8 cellular contexts compared by ENCODE assay signal in genomic region chr16:11329080-11329491, GRCh38. TPM values are rescaled to one million over a fixed set of nuclear protein-coding genes. Genes with fewer than 3 reads are reported as not detected.
A peak's percentile ranks its signal among the peaks of the same experiment; 100 is the strongest.
DNase-seq lines count a peak whose midpoint lies in the region; ATAC-seq, FAIRE-seq and TF ChIP-seq lines count a peak whose summit lies in the region.

No MANE protein-coding gene starts in this region.

- H3K4me3 ChIP-seq in GM06990 (replicated peaks; ENCODE audit: low read depth, low read length): peak overlapping the region; percentile 33

- H3K36me3 ChIP-seq in GM06990 (ENCODE audit: control insufficient read depth, insufficient read depth, low read length): no peaks in the 10 kb centered on the region

- H3K27me3 Mint-ChIP-seq in activated naive CD8-positive, alpha-beta T cell treated with anti-CD3 and anti-CD28 coated beads, Interleukin-2, amount 10 ng/mL, durations not matched to agents 7 days and 5 days: no peaks in the 10 kb centered on the region
- H3K27me3 Mint-ChIP-seq in neural crest cell (ENCODE audit: low read depth): no peaks in the 10 kb centered on the region

- no peak for FAIRE-seq in frontal cortex (lab: Jason Lieb, UNC)

- H3K9me3 Mint-ChIP-seq in activated naive CD8-positive, alpha-beta T cell treated with anti-CD3 and anti-CD28 coated beads, Interleukin-2, amount 10 ng/mL, durations not matched to agents 7 days and 5 days: no peaks in the 10 kb centered on the region
- no peaks in the 10 kb centered on the region for H3K9me3 Mint-ChIP-seq in neural crest cell

- H3K36me3 Mint-ChIP-seq in activated naive CD8-positive, alpha-beta T cell treated with anti-CD3 and anti-CD28 coated beads, Interleukin-2, amount 10 ng/mL, durations not matched to agents 7 days and 5 days: peaks cover 12% of the 10 kb centered on the region
- H3K36me3 Mint-ChIP-seq in neural crest cell (ENCODE audit: low read depth): no peaks in the 10 kb centered on the region

- no peaks in the 10 kb centered on the region for H3K27me3 ChIP-seq in GM06990 (replicated peaks; ENCODE audit: control insufficient read depth, insufficient read depth, low read length)

- H3K4me3 Mint-ChIP-seq in activated naive CD8-positive, alpha-beta T cell treated with anti-CD3 and anti-CD28 coated beads, Interleukin-2, amount 10 ng/mL, durations not matched to agents 7 days and 5 days: peak overlapping the region; percentile 83
- H3K4me3 Mint-ChIP-seq in neural crest cell: no peak overlapping the region

- DNase-seq in GM06990 (ENCODE audit: extremely low read depth, insufficient read length): no peak
- DNase-seq in activated naive CD8-positive, alpha-beta T cell treated with anti-CD3 and anti-CD28 coated beads, Interleukin-2, amount 10 ng/mL, durations not matched to agents 7 days and 5 days: no peak
- DNase-seq in neural crest cell (ENCODE audit: low read depth, low spot score): no peak
- no peak for DNase-seq in DMS53 treated with DMSO at 0.1 percent for 48 hours (lab: John Stamatoyannopoulos, UW; ENCODE audit: unreplicated experiment)
- DNase-seq in NCI-H2196 treated with DMSO at 0.1 percent for 48 hours (lab: John Stamatoyannopoulos, UW; ENCODE audit: unreplicated experiment): no peak
- no peak for DNase-seq in frontal cortex (ENCODE audit: low spot score in 2 of 2)
- no peak for DNase-seq in NCI-H1417 treated with DMSO at 0.1 percent for 48 hours (lab: John Stamatoyannopoulos, UW)

- ATAC-seq in HG03354 (IDR thresholded peaks at IDR 0.05; ENCODE audit: poor library complexity, severe bottlenecking, unreplicated experiment): peak; percentile 36
- peak; percentile 25 for ATAC-seq in activated naive CD8-positive, alpha-beta T cell treated with anti-CD3 and anti-CD28 coated beads, Interleukin-2, amount 10 ng/mL, durations not matched to agents 7 days and 5 days (ENCODE audit: low read depth)

- no peak for TF ChIP-seq CTCF in GM06990 (IDR thresholded peaks at IDR 0.05; ENCODE audit: insufficient read depth, low read length, poor library complexity, severe bottlenecking)
- TF ChIP-seq CTCF in neural crest cell (conservative IDR thresholded peaks at IDR 0.05): no peak

- POLR2A ChIA-PET in activated naive CD8-positive, alpha-beta T cell treated with anti-CD3 and anti-CD28 coated beads, Interleukin-2, amount 10 ng/mL, durations not matched to agents 7 days and 5 days (lab: Charles Lee): interaction anchor here (0.9 to 6.8 kb wide), 8 partner anchors 12 to 74 kb away, joined by 3 to 40 read pairs (median 6); partner anchors contain the start of genes RMI2 and SOCS1

- peaks cover 59% of the 10 kb centered on the region for H3K4me1 Mint-ChIP-seq in activated naive CD8-positive, alpha-beta T cell treated with anti-CD3 and anti-CD28 coated beads, Interleukin-2, amount 10 ng/mL, durations not matched to agents 7 days and 5 days
- peaks cover 48% of the 10 kb centered on the region for H3K4me1 Mint-ChIP-seq in neural crest cell

- H3K27ac Mint-ChIP-seq in activated naive CD8-positive, alpha-beta T cell treated with anti-CD3 and anti-CD28 coated beads, Interleukin-2, amount 10 ng/mL, durations not matched to agents 7 days and 5 days: peak overlapping the region; percentile 89
- peak overlapping the region; percentile 6 for H3K27ac Mint-ChIP-seq in neural crest cell (ENCODE audit: unreplicated experiment)

RNA-seq across cellular contexts. Expression of gene RMI2, which starts 16.2 kb away (rescaled TPM):
- 10 to 100 TPM; 89.8 to 93.0 TPM for total RNA-seq in activated naive CD8-positive, alpha-beta T cell treated with anti-CD3 and anti-CD28 coated beads, Interleukin-2, amount 10 ng/mL, durations not matched to agents 7 days and 5 days
- 39.6 and 41.9 TPM in 2 replicates for total RNA-seq in neural crest cell
- 4.5 TPM for total RNA-seq in frontal cortex

RNA-seq across cellular contexts. Expression of gene PRM1, which starts 48.0 kb away (rescaled TPM):
- not detected for total RNA-seq in activated naive CD8-positive, alpha-beta T cell treated with anti-CD3 and anti-CD28 coated beads, Interleukin-2, amount 10 ng/mL, durations not matched to agents 7 days and 5 days
- total RNA-seq in neural crest cell: not detected in 2 replicates
- total RNA-seq in frontal cortex: not detected

RNA-seq across cellular contexts. Expression of gene PRM2, which starts 52.8 kb away (rescaled TPM):
- not detected for total RNA-seq in activated naive CD8-positive, alpha-beta T cell treated with anti-CD3 and anti-CD28 coated beads, Interleukin-2, amount 10 ng/mL, durations not matched to agents 7 days and 5 days
- total RNA-seq in neural crest cell (not detected in 2 replicates), frontal cortex (not detected)

RNA-seq across cellular contexts. Expression of gene PRM3, which starts 55.7 kb away (rescaled TPM):
- total RNA-seq in activated naive CD8-positive, alpha-beta T cell treated with anti-CD3 and anti-CD28 coated beads, Interleukin-2, amount 10 ng/mL, durations not matched to agents 7 days and 5 days: not detected
- total RNA-seq in neural crest cell (not detected in 2 replicates), frontal cortex (not detected)

RNA-seq across cellular contexts. Expression of gene TNP2, which starts 60.0 kb away (rescaled TPM):
- not detected for total RNA-seq in activated naive CD8-positive, alpha-beta T cell treated with anti-CD3 and anti-CD28 coated beads, Interleukin-2, amount 10 ng/mL, durations not matched to agents 7 days and 5 days
- total RNA-seq in neural crest cell: not detected in 2 replicates
- not detected for total RNA-seq in frontal cortex
